In the genomic region with DNA sequence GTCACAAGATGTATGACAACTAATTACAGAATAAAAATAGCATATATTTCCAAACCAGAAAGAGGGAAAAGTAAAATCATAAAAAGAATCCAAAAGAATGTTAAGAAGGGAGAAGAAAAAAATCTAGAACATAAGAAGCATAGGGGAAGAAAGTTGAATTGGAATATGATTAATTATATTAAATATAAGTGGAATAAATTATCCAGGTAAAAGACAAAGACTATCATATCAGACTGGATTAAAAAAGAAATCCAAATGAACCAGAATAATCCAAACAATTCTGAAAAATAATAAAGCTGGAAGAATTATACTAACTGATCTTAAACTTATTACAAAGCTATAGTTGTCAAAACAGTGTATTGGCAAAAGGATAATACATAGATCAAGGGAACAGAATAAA, we compare ENCODE assay signal across 27 cellular contexts.
"Had no signal": no experiment of that assay in that cellular context is flagged by ENCODE, and none has a peak within 500 bp of the region (broad histone marks: within the 10 kb centered on the region; RNA-seq: fewer than 3 reads in every experiment).

No MANE protein-coding gene starts in this region.

- H3K9me3 ChIP-seq: prostate gland, testis, thyroid gland, vagina had no signal

- H3K4me3 ChIP-seq: left ventricle myocardium inferior, lung, neural progenitor cell, prostate gland, skin epidermis, stomach, testis, thyroid gland, transverse colon, upper lobe of left lung, vagina had no signal

- H3K4me2 ChIP-seq: neural progenitor cell had no signal

- H3K9ac ChIP-seq: neural progenitor cell had no signal

- H3K27ac ChIP-seq: left ventricle myocardium inferior, neural progenitor cell, neutrophil, prostate gland, skin epidermis, stomach, testis, thyroid gland, transverse colon, upper lobe of left lung, vagina had no signal

- H3K36me3 ChIP-seq: prostate gland, thyroid gland had no signal

- DNase-seq: islet precursor cell; left ventricle myocardium inferior; mesendoderm; naive B cell; natural killer cell; nephron progenitor cell; occipital lobe; retina; right cardiac atrium; stimulated activated CD4-positive, alpha-beta T cell treated with anti-CD3 and anti-CD28 coated beads, Interleukin-12 subunit alpha, Interleukin-12 subunit beta, amount 100 ng/mL, for 4 hours; stimulated activated CD4-positive, alpha-beta T cell treated with anti-CD3 and anti-CD28 coated beads, Interleukin-15, amount 100 ng/mL, for 24 hours; stimulated activated CD4-positive, alpha-beta T cell treated with anti-CD3 and anti-CD28 coated beads, Interleukin-2, amount 100 ng/mL, for 24 hours; stimulated activated CD4-positive, alpha-beta T cell treated with anti-CD3 and anti-CD28 coated beads, Interleukin-4, amount 100 ng/mL, for 1 hour; stimulated activated naive B cell treated with anti-CD40 and anti-IgM and Interleukin-4, amounts not matched to agents 10 μg/mL and 1 μg/mL and 100 μg/mL, for 72 hours; stimulated activated naive CD8-positive, alpha-beta T cell treated with anti-CD3 and anti-CD28 coated beads, Interleukin-15, Interleukin-2, amounts not matched to agents 100 U/mL and 50 U/mL, for 24 hours; stomach; testis; thyroid gland; transverse colon; upper lobe of left lung had no signal

- H2AFZ ChIP-seq: neural progenitor cell had no signal

- ATAC-seq: natural killer cell; right cardiac atrium; sciatic nerve; stimulated activated naive B cell treated with anti-CD40 and anti-IgM and Interleukin-4, amounts not matched to agents 10 μg/mL and 1 μg/mL and 100 μg/mL, for 72 hours; stimulated activated naive CD8-positive, alpha-beta T cell treated with anti-CD3 and anti-CD28 coated beads, Interleukin-15, Interleukin-2, amounts not matched to agents 100 U/mL and 50 U/mL, for 24 hours had no signal

- H3K27me3 ChIP-seq: neural progenitor cell, neutrophil, stomach, testis, thyroid gland, transverse colon, upper lobe of left lung, vagina had no signal

- H3K4me1 ChIP-seq: prostate gland, testis had no signal
